In the genomic region with DNA sequence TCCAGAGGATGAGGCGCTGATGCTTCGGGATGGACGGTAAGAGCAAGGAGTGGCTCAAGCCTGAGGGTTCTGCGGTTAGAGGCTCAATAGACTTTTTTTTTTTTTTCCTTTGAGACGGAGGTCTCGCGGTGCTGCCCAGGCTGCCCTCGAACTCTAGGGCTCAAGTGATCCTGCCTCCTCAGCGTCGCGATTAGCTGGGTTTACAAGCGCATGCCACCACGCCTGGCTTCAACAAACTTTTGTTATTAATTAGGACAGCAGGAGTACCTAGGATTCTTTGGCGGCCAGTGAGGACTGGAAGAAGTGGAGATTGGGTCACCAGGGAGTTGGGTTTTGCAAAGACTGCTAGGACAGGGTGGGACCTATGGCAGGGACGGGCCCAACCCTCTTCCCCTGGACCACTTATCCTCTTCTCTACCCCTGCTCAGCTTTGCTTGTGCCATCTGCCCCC, we compare ENCODE assay signal across 8 cellular contexts. TPM values are rescaled to one million over a fixed set of nuclear protein-coding genes. Genes with fewer than 3 reads are reported as not detected.
A peak's percentile ranks its signal among the peaks of the same experiment; 100 is the strongest.
DNase-seq lines count a peak whose midpoint lies in the region; ATAC-seq and TF ChIP-seq lines count a peak whose summit lies in the region.

No MANE protein-coding gene starts in this region.

- peak overlapping the region; percentile 89 for H3K27ac Mint-ChIP-seq in CD4-positive, alpha-beta T cell
- peak overlapping the region; percentile 89 for H3K27ac Mint-ChIP-seq in activated B cell treated with CpG ODN at 0.5 μM for 24 hours

- H3K36me3 Mint-ChIP-seq in CD4-positive, alpha-beta T cell (ENCODE audit: low read depth): peaks cover 84% of the 10 kb centered on the region
- peaks cover 57% of the 10 kb centered on the region for H3K36me3 Mint-ChIP-seq in activated B cell treated with CpG ODN at 0.5 μM for 24 hours (ENCODE audit: low read depth)

- H3K27me3 ChIP-seq in CD4-positive, alpha-beta T cell (ENCODE audit: control insufficient read depth, insufficient read depth, low read length): no peaks in the 10 kb centered on the region
- no peaks in the 10 kb centered on the region for H3K27me3 ChIP-seq in sigmoid colon

- TF ChIP-seq EP300 in sigmoid colon (IDR thresholded peaks at IDR 0.05): no peak

- H3K4me3 ChIP-seq in sigmoid colon: peak overlapping the region; percentile 56 to 84 (median 78)

- 3 to 4% methylated on average over 15 of the region's 15 CpGs for WGBS in sigmoid colon, 2 donors

- no peak for DNase-seq in CD4-positive, alpha-beta T cell
- no peak for DNase-seq in activated B cell treated with CpG ODN at 0.5 μM for 24 hours
- DNase-seq in glomerular visceral epithelial cell (ENCODE audit: extremely low spot score): peak; percentile 71
- peak; percentile 72 for DNase-seq in sigmoid colon
- no peak for DNase-seq in NCI-H187 (lab: John Stamatoyannopoulos, UW)
- no peak for DNase-seq in pons (ENCODE audit: low spot score)

- peak overlapping the region; percentile 34 for H3K27ac ChIP-seq in CD4-positive, alpha-beta T cell (ENCODE audit: low read depth, low read length)
- H3K27ac ChIP-seq in sigmoid colon: peak overlapping the region; percentile 84 to 93 (median 92)

- TF ChIP-seq CTCF in CD4-positive, alpha-beta T cell (IDR thresholded peaks at IDR 0.05): no peak
- TF ChIP-seq CTCF in activated B cell treated with CpG ODN at 0.5 μM for 24 hours (IDR thresholded peaks at IDR 0.05) (no peak), sigmoid colon (IDR thresholded peaks at IDR 0.05) (no peak)

- POLR2A ChIA-PET in CD4-positive, alpha-beta T cell (lab: Charles Lee): interaction anchor here (0.6 to 3.6 kb wide), 10 partner anchors 9 to 233 kb away, joined by 3 to 51 read pairs (median 3); a partner anchor contains a TSS
- POLR2A ChIA-PET in activated B cell treated with CpG ODN at 0.5 μM for 24 hours (lab: Charles Lee): interaction anchor here (0.8 to 2.5 kb wide), 9 partner anchors 9 to 803 kb away, joined by 3 to 22 read pairs (median 6); a partner anchor contains a TSS

- intact Hi-C loops in CD4-positive, alpha-beta T cell (cut with DNase I, micrococcal nuclease): loop anchor here in 1 of 2 experiments (2.0 kb wide), 1 partner anchor 232 kb away; a partner anchor contains a TSS
- intact Hi-C loops in activated B cell treated with CpG ODN at 0.5 μM for 24 hours (cut with micrococcal nuclease): loop anchor here (1.0 to 10.0 kb wide), 4 partner anchors 24 to 448 kb away; a partner anchor contains a TSS
- intact Hi-C loops in sigmoid colon (cut with DNase I): no loop called here

- peaks cover 49% of the 10 kb centered on the region for H3K4me1 Mint-ChIP-seq in CD4-positive, alpha-beta T cell (ENCODE audit: low read depth)
- peaks cover 35% of the 10 kb centered on the region for H3K4me1 Mint-ChIP-seq in activated B cell treated with CpG ODN at 0.5 μM for 24 hours

- H3K27me3 Mint-ChIP-seq in CD4-positive, alpha-beta T cell: no peaks in the 10 kb centered on the region
- H3K27me3 Mint-ChIP-seq in activated B cell treated with CpG ODN at 0.5 μM for 24 hours: no peaks in the 10 kb centered on the region

- H3K4me3 Mint-ChIP-seq in CD4-positive, alpha-beta T cell: peak overlapping the region; percentile 93
- peak overlapping the region; percentile 92 for H3K4me3 Mint-ChIP-seq in activated B cell treated with CpG ODN at 0.5 μM for 24 hours

- ATAC-seq in CD4-positive, alpha-beta T cell (ENCODE audit: poor library complexity): no peak
- ATAC-seq in HG02943 (IDR thresholded peaks at IDR 0.05; ENCODE audit: low read depth, unreplicated experiment) (peak; percentile 12), activated B cell treated with CpG ODN at 0.5 μM for 24 hours (ENCODE audit: low read depth) (no peak), HG02885 (IDR thresholded peaks at IDR 0.05; ENCODE audit: poor library complexity, unreplicated experiment) (no peak)

- CTCF ChIA-PET in CD4-positive, alpha-beta T cell (lab: Charles Lee): interaction anchor here (1.3 kb wide), 1 partner anchor 85 kb away, joined by 4 read pairs; no protein-coding TSS in a partner anchor
- CTCF ChIA-PET in activated B cell treated with CpG ODN at 0.5 μM for 24 hours (lab: Charles Lee): interaction anchor here (2.7 kb wide), 1 partner anchor 67 kb away, joined by 8 read pairs; no protein-coding TSS in a partner anchor

- no peak for TF ChIP-seq POLR2A in sigmoid colon (IDR thresholded peaks at IDR 0.05)

- H3K9me3 ChIP-seq in CD4-positive, alpha-beta T cell (ENCODE audit: control insufficient read depth, low read length): no peaks in the 10 kb centered on the region
- H3K9me3 ChIP-seq in sigmoid colon: no peaks in the 10 kb centered on the region

- peaks cover 0 to 32% (median 24%) of the 10 kb centered on the region in 4 donors for H3K4me1 ChIP-seq in sigmoid colon

- H3K9me3 Mint-ChIP-seq in CD4-positive, alpha-beta T cell: no peaks in the 10 kb centered on the region
- no peaks in the 10 kb centered on the region for H3K9me3 Mint-ChIP-seq in activated B cell treated with CpG ODN at 0.5 μM for 24 hours

- H3K36me3 ChIP-seq in sigmoid colon: peaks cover 0 to 53% (median 17%) of the 10 kb centered on the region in 4 donors

RNA-seq across cellular contexts. Expression of a gene that starts 0.6 kb away (rescaled TPM):
- 10 to 100 TPM; 35.2 to 35.7 TPM for total RNA-seq in CD4-positive, alpha-beta T cell
- total RNA-seq in activated B cell treated with CpG ODN at 0.5 μM for 24 hours (52.8 and 58.2 TPM in 2 replicates), sigmoid colon (10 to 100 TPM; 17.5 to 24.2 (median 19.8) TPM)
- 10 to 100 TPM; 35.4 to 42.4 (median 35.6) TPM for polyA plus RNA-seq in sigmoid colon

RNA-seq across cellular contexts. Expression of a gene that starts 0.8 kb away (rescaled TPM):
- under 1 TPM; 0.55 to 0.67 TPM for total RNA-seq in CD4-positive, alpha-beta T cell
- total RNA-seq in activated B cell treated with CpG ODN at 0.5 μM for 24 hours (4.9 and 5.4 TPM in 2 replicates), sigmoid colon (10 to 100 TPM; 15.5 to 22.7 (median 19.0) TPM)
- 1 to 10 TPM; 4.2 to 7.9 (median 7.8) TPM for polyA plus RNA-seq in sigmoid colon

RNA-seq across cellular contexts. Expression of a gene that starts 9.2 kb away (rescaled TPM):
- total RNA-seq in CD4-positive, alpha-beta T cell: 1 to 10 TPM in 1 of 2 experiments, not detected in 1; 1.6 TPM
- total RNA-seq in activated B cell treated with CpG ODN at 0.5 μM for 24 hours (3.8 and 4.4 TPM in 2 replicates), sigmoid colon (1 to 10 TPM in 1 of 4 donors, not detected in 3; 1.1 TPM)
- polyA plus RNA-seq in sigmoid colon: 1 to 10 TPM in 1 of 3 donors, under 1 TPM in 1, not detected in 1; 0.07 to 2.1 TPM

RNA-seq across cellular contexts. Expression of a gene that starts 10.1 kb away (rescaled TPM):
- under 1 TPM; 0.70 to 0.74 TPM for total RNA-seq in CD4-positive, alpha-beta T cell
- total RNA-seq in activated B cell treated with CpG ODN at 0.5 μM for 24 hours (8.5 and 9.3 TPM in 2 replicates), sigmoid colon (1 to 10 TPM; 1.9 to 9.5 (median 7.5) TPM)
- polyA plus RNA-seq in sigmoid colon: 10 to 100 TPM; 11.4 to 12.7 (median 12.6) TPM

RNA-seq across cellular contexts. Expression of a gene that starts 20.1 kb away (rescaled TPM):
- 1 to 10 TPM; 3.8 to 5.5 TPM for total RNA-seq in CD4-positive, alpha-beta T cell
- total RNA-seq in activated B cell treated with CpG ODN at 0.5 μM for 24 hours: 0.59 and 0.67 TPM in 2 replicates
- total RNA-seq in sigmoid colon: 10 to 100 TPM in 2 of 4 donors, 1 to 10 TPM in 2; 5.0 to 20.6 (median 7.8) TPM
- 1 to 10 TPM in 2 of 3 donors, under 1 TPM in 1; 0.23 to 4.1 (median 1.2) TPM for polyA plus RNA-seq in sigmoid colon

Comparison
In these comparisons a context has a peak if more than half of its experiments do, and no peak if none do; other contexts are left out.
1. DNase-seq: peak in glomerular visceral epithelial cell (single experiment) and sigmoid colon (single experiment); none in CD4-positive, alpha-beta T cell (0 of 10), activated B cell treated with CpG ODN at 0.5 μM for 24 hours (single experiment), NCI-H187 (0 of 2) and pons (single experiment).